In the genomic region with DNA sequence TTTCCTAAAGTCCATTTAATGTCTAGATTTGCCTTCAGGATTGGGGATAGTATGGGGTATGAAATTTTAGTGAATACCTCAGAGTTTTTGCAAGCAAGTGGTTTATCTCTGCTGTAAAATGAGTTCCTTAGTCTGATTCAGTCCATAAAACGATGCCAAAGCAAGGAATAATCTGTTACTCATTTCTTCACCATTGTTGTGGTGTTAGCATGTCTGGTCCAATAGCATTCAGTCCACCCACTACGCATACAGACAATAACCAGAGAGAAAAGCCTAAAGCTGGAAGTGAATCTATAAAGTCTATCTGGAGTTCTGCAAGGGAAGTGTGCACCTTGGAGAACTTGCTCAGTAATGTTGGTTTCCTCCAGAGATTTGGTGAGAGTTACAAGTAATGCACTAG, we compare ENCODE assay signal across 33 cellular contexts. TPM values are rescaled to one million over a fixed set of nuclear protein-coding genes. Genes with fewer than 3 reads are reported as not detected.
DNase-seq lines count a peak whose midpoint lies in the region; ATAC-seq and TF ChIP-seq lines count a peak whose summit lies in the region.
"Had no signal": no experiment of that assay in that cellular context is flagged by ENCODE, and none has a peak within 500 bp of the region (broad histone marks: within the 10 kb centered on the region; RNA-seq: fewer than 3 reads in every experiment).

No MANE protein-coding gene starts in this region.

- intact Hi-C loops in right lobe of liver (cut with DNase I): no loop called here

- TF ChIP-seq CTCF in SK-N-SH (IDR thresholded peaks at IDR 0.05): no peak
- TF ChIP-seq CTCF in right lobe of liver (IDR thresholded peaks at IDR 0.05): no peak

- POLR2A ChIA-PET in SK-N-SH (lab: Yijun Ruan, JAX): no interaction called here

- ATAC-seq in SK-N-SH treated with all-trans-retinoic acid at 6 μM for 48 hours: no peak
- ATAC-seq in right lobe of liver: no peak
- ATAC-seq: activated CD8-positive, alpha-beta T cell treated with anti-CD3 and anti-CD28 coated beads, Interleukin-2, amount 10 ng/mL, durations not matched to agents 7 days and 5 days; heart right ventricle; pancreas; stimulated activated naive B cell treated with anti-CD40 and anti-IgM and Interleukin-4, amounts not matched to agents 10 μg/mL and 1 μg/mL and 100 μg/mL, for 72 hours; T-helper 17 cell; upper lobe of right lung had no signal

- H3K27ac ChIP-seq in SK-N-SH (ENCODE audit: low read depth in 2 of 2, low read length in 1 of 2) (0 out of 4 replicates have a peak overlapping the region, but pooled peaks of 1 of the 2 experiments have one; percentile 43), right lobe of liver (no peak overlapping the region)
- H3K27ac ChIP-seq: 22Rv1, heart right ventricle, pancreas, RWPE1, SK-N-MC, spleen, upper lobe of right lung had no signal

- TF ChIP-seq EP300 in SK-N-SH (IDR thresholded peaks at IDR 0.05; ENCODE audit: borderline replicate concordance in 1 of 2, low read depth in 1 of 2, low read length in 1 of 2): no peak

- H4K20me1 ChIP-seq in SK-N-SH (ENCODE audit: insufficient read depth): no peaks in the 10 kb centered on the region

- WGBS in SK-N-SH (ENCODE audit: low lambda C conversion rate): 27% methylated on average over 2 of the region's 2 CpGs
- 79% methylated on average over 1 of the region's 2 CpGs for WGBS in right lobe of liver (ENCODE audit: insufficient coverage, low coverage, low lambda C conversion rate, missing lambda C conversion rate)

- TF ChIP-seq POLR2A in right lobe of liver (IDR thresholded peaks at IDR 0.05): no peak

- H3K9me2 ChIP-seq in SK-N-SH: no peaks in the 10 kb centered on the region

- H3K4me3 ChIP-seq in SK-N-SH (ENCODE audit: low read depth in 2 of 2, low read length in 1 of 2) (no peak overlapping the region), right lobe of liver (no peak overlapping the region)
- H3K4me3 ChIP-seq: heart right ventricle, lung, pancreas, SK-N-MC, spleen, suprapubic skin, upper lobe of right lung had no signal

- TF ChIP-seq RAD21 in SK-N-SH (IDR thresholded peaks at IDR 0.05; ENCODE audit: low read length): no peak

- DNase-seq in SK-N-SH: no peak
- DNase-seq in RPMI7951 (ENCODE audit: low read depth): peak; percentile 55
- peak; percentile 49 for DNase-seq in fibroblast of peridontal ligament (ENCODE audit: extremely low read depth)
- DNase-seq in 8988T: no peak
- no peak for DNase-seq in stimulated activated CD4-positive, alpha-beta T cell treated with anti-CD3 and anti-CD28 coated beads, Interleukin-15, amount 100 ng/mL, for 24 hours
- no peak for DNase-seq in right lobe of liver
- DNase-seq in NCI-H2029 treated with DMSO at 0.1 percent for 48 hours (lab: John Stamatoyannopoulos, UW): no peak
- DNase-seq: activated CD8-positive, alpha-beta T cell treated with anti-CD3 and anti-CD28 coated beads, Interleukin-2, amount 10 ng/mL, durations not matched to agents 7 days and 5 days; activated effector memory CD4-positive, alpha-beta T cell treated with anti-CD3 and anti-CD28 coated beads, Interleukin-2, amount 50 U/mL, for 16 hours; activated naive CD8-positive, alpha-beta T cell treated with anti-CD3 and anti-CD28 coated beads, Interleukin-2, amount 10 ng/mL, durations not matched to agents 7 days and 5 days; BE2C; DMS153; GDM1; heart right ventricle; KBM-7; NCI-H1417; NCI-H2081; NCI-H748 treated with DMSO at 0.1 percent for 48 hours; nephron progenitor cell; pancreas; spleen; stimulated activated CD4-positive, alpha-beta T cell treated with anti-CD3 and anti-CD28 coated beads, Interleukin-4, amount 100 ng/mL, for 1 hour; stimulated activated naive B cell treated with anti-CD40 and anti-IgM and Interleukin-4, amounts not matched to agents 10 μg/mL and 1 μg/mL and 100 μg/mL, for 72 hours; T-helper 17 cell; upper lobe of right lung had no signal

- H3K9me3 ChIP-seq in SK-N-SH (no peaks in the 10 kb centered on the region), right lobe of liver (no peaks in the 10 kb centered on the region)
- H3K9me3 ChIP-seq: BE2C, heart right ventricle, pancreas, spleen, suprapubic skin, upper lobe of right lung had no signal

- H3F3A ChIP-seq in SK-N-SH (replicated peaks; ENCODE audit: insufficient read depth): peaks cover 24% of the 10 kb centered on the region

- peak overlapping the region; percentile 23; the same call in 1 of the 2 replicates for H3K4me2 ChIP-seq in SK-N-SH

- H3K27me3 ChIP-seq in SK-N-SH (ENCODE audit: insufficient read depth) (no peaks in the 10 kb centered on the region), right lobe of liver (no peaks in the 10 kb centered on the region)
- H3K27me3 ChIP-seq: BE2C, heart right ventricle, pancreas, spleen, suprapubic skin, upper lobe of right lung had no signal

- no peaks in the 10 kb centered on the region for H3K36me3 ChIP-seq in SK-N-SH (replicated peaks in 1 of 2; ENCODE audit: control insufficient read depth in 1 of 2, insufficient read depth in 2 of 2, low read length in 1 of 2)
- no peaks in the 10 kb centered on the region for H3K36me3 ChIP-seq in right lobe of liver
- H3K36me3 ChIP-seq: BE2C, heart right ventricle, pancreas, spleen, suprapubic skin, upper lobe of right lung had no signal

- CTCF ChIA-PET in SK-N-SH (lab: Yijun Ruan, JAX): no interaction called here

- H3K9ac ChIP-seq in SK-N-SH: no peak overlapping the region

- no peaks in the 10 kb centered on the region for H3K79me2 ChIP-seq in SK-N-SH (ENCODE audit: insufficient read depth)

- H2AFZ ChIP-seq in SK-N-SH (ENCODE audit: low read depth): no peak overlapping the region

- H3K4me1 ChIP-seq in SK-N-SH (ENCODE audit: control insufficient read depth in 1 of 2, insufficient read depth in 2 of 2, low read depth in 1 of 2, low read length in 1 of 2): peaks cover 0 to 31% of the 10 kb centered on the region in 2 experiments; a peak in 2 of 4 replicates
- peaks cover 0 to 22% (median 3%) of the 10 kb centered on the region in 4 donors for H3K4me1 ChIP-seq in right lobe of liver
- H3K4me1 ChIP-seq: BE2C, pancreas, spleen, upper lobe of right lung had no signal

TF ChIP-seq in SK-N-SH, 30 proteins besides CTCF, POLR2A, EP300 and RAD21 (continues in another document):
- no peak for TF ChIP-seq MXI1 (IDR thresholded peaks at IDR 0.05; ENCODE audit: low read depth, low read length)
- TF ChIP-seq NRF1 (IDR thresholded peaks at IDR 0.05; ENCODE audit: low read depth, low read length): no peak
- TF ChIP-seq TCF12 (IDR thresholded peaks at IDR 0.05): peak; percentile 76
- TF ChIP-seq TAF1 (IDR thresholded peaks at IDR 0.05; ENCODE audit: borderline replicate concordance, low read depth, low read length): no peak
- TF ChIP-seq USF2 (IDR thresholded peaks at IDR 0.05; ENCODE audit: borderline replicate concordance, low read depth, low read length): no peak

TF ChIP-seq in SK-N-SH treated with all-trans-retinoic acid at 6 μM for 48 hours, 23 proteins besides CTCF, POLR2A, EP300 and RAD21:
- no peak for TF ChIP-seq ESRRG (CRISPR knock-in tag; IDR thresholded peaks at IDR 0.05)
- TF ChIP-seq ISL1 (CRISPR knock-in tag; IDR thresholded peaks at IDR 0.05): no peak

RNA-seq across cellular contexts. Expression of gene DPP4, which starts 12.9 kb away (rescaled TPM):
- 4.8 and 5.0 TPM in 2 replicates for polyA plus RNA-seq in SK-N-SH (2012; rRNA removed)
- 6.3 and 6.7 TPM in 2 replicates for polyA plus RNA-seq in SK-N-SH (2012; cell fraction: cytosol; rRNA removed)
- polyA plus RNA-seq in SK-N-SH (2012; cell fraction: nucleus; rRNA removed): 1.8 and 4.1 TPM in 2 replicates
- total RNA-seq in RPMI7951 (2014; rRNA removed; shearing (Covaris generic)): 2.8 and 3.1 TPM in 2 replicates
- total RNA-seq in right lobe of liver: 10 to 100 TPM; 17.8 to 39.8 (median 26.3) TPM
- total RNA-seq: H4, HT1080 had no signal

Comparison
In these comparisons a context has a peak if more than half of its experiments do, and no peak if none do; other contexts are left out.
1. DNase-seq: peak in RPMI7951 (single experiment) and fibroblast of peridontal ligament (single experiment); none in SK-N-SH (single experiment), 8988T (single experiment), stimulated activated CD4-positive, alpha-beta T cell treated with anti-CD3 and anti-CD28 coated beads, Interleukin-15, amount 100 ng/mL, for 24 hours (single experiment), right lobe of liver (0 of 3) and NCI-H2029 treated with DMSO at 0.1 percent for 48 hours (single experiment).